Comparison of ENCODE assay signal across 1 cellular context in the genomic region with DNA sequence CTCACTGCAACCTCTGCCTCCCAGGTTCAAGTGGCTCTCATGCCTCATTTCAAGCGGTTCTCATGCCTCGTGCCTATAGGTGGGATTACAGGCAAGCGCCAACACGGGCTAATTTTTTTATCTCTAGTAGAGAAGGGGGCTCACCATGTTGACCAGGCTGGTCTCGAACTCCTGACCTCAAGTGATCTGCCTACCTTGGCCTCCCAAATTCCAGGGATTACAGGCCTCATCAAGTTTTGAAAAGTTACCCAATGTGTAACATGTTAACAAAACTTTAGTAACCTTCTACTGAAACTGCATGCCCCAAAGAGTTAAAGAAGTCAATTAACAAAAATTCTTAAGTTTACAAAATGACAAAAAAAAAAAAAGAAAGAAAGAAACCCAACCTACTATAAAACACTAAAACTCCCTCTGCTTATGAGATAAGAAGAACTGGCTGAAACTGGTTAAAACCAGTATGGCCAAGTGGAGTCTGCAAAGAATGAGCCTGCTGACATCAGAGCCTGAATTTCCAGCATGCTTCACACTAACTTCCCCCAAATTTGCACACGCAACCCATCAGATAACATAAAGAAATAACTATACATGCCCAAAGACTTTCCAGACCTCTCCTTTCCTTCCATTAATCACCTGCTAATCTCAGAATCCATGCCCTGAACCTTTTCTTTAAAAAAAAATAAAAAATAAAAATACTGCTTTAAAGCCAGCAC.
TF ChIP-seq lines count a peak whose summit lies in the region.

No MANE protein-coding gene starts in this region.

TF ChIP-seq in K562, 482 proteins besides CTCF, POLR2A, EP300 and RAD21 (continued from another document and continues in another):
- TF ChIP-seq, protein P1, sequence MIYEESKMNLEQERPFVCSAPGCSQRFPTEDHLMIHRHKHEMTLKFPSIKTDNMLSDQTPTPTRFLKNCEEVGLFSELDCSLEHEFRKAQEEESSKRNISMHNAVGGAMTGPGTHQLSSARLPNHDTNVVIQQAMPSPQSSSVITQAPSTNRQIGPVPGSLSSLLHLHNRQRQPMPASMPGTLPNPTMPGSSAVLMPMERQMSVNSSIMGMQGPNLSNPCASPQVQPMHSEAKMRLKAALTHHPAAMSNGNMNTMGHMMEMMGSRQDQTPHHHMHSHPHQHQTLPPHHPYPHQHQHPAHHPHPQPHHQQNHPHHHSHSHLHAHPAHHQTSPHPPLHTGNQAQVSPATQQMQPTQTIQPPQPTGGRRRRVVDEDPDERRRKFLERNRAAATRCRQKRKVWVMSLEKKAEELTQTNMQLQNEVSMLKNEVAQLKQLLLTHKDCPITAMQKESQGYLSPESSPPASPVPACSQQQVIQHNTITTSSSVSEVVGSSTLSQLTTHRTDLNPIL (CRISPR knock-in tag; IDR thresholded peaks at IDR 0.05): no peak
- peak; percentile 79 for TF ChIP-seq ZNF197 (CRISPR knock-in tag; IDR thresholded peaks at IDR 0.05; ENCODE audit: low read depth)
- no peak for TF ChIP-seq RBM34 (IDR thresholded peaks at IDR 0.05; ENCODE audit: borderline replicate concordance, insufficient read depth, low read length)
- peak; percentile 37; the same call in 1 of the 2 replicates for TF ChIP-seq ZFX (CRISPR knock-in tag; IDR thresholded peaks at IDR 0.05)
- TF ChIP-seq, protein P2, sequence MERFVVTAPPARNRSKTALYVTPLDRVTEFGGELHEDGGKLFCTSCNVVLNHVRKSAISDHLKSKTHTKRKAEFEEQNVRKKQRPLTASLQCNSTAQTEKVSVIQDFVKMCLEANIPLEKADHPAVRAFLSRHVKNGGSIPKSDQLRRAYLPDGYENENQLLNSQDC (CRISPR knock-in tag; IDR thresholded peaks at IDR 0.05): no peak
- TF ChIP-seq NR2C1 (IDR thresholded peaks at IDR 0.05): no peak; the same call in 1 of the 2 replicates
- TF ChIP-seq NR2C1 (tag; IDR thresholded peaks at IDR 0.05): peak; percentile 70
- no peak for TF ChIP-seq HDAC6 (IDR thresholded peaks at IDR 0.05; ENCODE audit: low read depth, low read length)
- TF ChIP-seq FOXA1 (IDR thresholded peaks at IDR 0.05; ENCODE audit: borderline replicate concordance): no peak
- TF ChIP-seq, protein P3, sequence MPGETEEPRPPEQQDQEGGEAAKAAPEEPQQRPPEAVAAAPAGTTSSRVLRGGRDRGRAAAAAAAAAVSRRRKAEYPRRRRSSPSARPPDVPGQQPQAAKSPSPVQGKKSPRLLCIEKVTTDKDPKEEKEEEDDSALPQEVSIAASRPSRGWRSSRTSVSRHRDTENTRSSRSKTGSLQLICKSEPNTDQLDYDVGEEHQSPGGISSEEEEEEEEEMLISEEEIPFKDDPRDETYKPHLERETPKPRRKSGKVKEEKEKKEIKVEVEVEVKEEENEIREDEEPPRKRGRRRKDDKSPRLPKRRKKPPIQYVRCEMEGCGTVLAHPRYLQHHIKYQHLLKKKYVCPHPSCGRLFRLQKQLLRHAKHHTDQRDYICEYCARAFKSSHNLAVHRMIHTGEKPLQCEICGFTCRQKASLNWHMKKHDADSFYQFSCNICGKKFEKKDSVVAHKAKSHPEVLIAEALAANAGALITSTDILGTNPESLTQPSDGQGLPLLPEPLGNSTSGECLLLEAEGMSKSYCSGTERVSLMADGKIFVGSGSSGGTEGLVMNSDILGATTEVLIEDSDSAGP (CRISPR knock-in tag; IDR thresholded peaks at IDR 0.05): no peak
- peak; percentile 55; the same call in 1 of the 2 replicates for TF ChIP-seq MECOM (CRISPR knock-in tag; IDR thresholded peaks at IDR 0.05)
- TF ChIP-seq KLF16 (IDR thresholded peaks at IDR 0.05): peak; percentile 100
- peak; percentile 57; the same call in 1 of the 2 replicates for TF ChIP-seq ZEB2 (IDR thresholded peaks at IDR 0.05)
- TF ChIP-seq NFATC3 (IDR thresholded peaks at IDR 0.05): no peak
- TF ChIP-seq ZNF561 (CRISPR knock-in tag; conservative IDR thresholded peaks at IDR 0.05): no peak
- no peak for TF ChIP-seq PTRF (tag; IDR thresholded peaks at IDR 0.05)
- no peak for TF ChIP-seq TCF7L2 (IDR thresholded peaks at IDR 0.05; ENCODE audit: low read depth, low read length)
- TF ChIP-seq, protein P4, sequence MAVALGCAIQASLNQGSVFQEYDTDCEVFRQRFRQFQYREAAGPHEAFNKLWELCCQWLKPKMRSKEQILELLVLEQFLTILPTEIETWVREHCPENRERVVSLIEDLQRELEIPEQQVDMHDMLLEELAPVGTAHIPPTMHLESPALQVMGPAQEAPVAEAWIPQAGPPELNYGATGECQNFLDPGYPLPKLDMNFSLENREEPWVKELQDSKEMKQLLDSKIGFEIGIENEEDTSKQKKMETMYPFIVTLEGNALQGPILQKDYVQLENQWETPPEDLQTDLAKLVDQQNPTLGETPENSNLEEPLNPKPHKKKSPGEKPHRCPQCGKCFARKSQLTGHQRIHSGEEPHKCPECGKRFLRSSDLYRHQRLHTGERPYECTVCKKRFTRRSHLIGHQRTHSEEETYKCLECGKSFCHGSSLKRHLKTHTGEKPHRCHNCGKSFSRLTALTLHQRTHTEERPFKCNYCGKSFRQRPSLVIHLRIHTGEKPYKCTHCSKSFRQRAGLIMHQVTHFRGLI (CRISPR knock-in tag; IDR thresholded peaks at IDR 0.05): no peak; the same call in 1 of the 2 replicates
- TF ChIP-seq DACH1 (IDR thresholded peaks at IDR 0.05; ENCODE audit: partially characterized antibody): no peak
- TF ChIP-seq, protein P5, sequence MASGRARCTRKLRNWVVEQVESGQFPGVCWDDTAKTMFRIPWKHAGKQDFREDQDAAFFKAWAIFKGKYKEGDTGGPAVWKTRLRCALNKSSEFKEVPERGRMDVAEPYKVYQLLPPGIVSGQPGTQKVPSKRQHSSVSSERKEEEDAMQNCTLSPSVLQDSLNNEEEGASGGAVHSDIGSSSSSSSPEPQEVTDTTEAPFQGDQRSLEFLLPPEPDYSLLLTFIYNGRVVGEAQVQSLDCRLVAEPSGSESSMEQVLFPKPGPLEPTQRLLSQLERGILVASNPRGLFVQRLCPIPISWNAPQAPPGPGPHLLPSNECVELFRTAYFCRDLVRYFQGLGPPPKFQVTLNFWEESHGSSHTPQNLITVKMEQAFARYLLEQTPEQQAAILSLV (tag; IDR thresholded peaks at IDR 0.05): peak; percentile 62
- TF ChIP-seq, protein P6, sequence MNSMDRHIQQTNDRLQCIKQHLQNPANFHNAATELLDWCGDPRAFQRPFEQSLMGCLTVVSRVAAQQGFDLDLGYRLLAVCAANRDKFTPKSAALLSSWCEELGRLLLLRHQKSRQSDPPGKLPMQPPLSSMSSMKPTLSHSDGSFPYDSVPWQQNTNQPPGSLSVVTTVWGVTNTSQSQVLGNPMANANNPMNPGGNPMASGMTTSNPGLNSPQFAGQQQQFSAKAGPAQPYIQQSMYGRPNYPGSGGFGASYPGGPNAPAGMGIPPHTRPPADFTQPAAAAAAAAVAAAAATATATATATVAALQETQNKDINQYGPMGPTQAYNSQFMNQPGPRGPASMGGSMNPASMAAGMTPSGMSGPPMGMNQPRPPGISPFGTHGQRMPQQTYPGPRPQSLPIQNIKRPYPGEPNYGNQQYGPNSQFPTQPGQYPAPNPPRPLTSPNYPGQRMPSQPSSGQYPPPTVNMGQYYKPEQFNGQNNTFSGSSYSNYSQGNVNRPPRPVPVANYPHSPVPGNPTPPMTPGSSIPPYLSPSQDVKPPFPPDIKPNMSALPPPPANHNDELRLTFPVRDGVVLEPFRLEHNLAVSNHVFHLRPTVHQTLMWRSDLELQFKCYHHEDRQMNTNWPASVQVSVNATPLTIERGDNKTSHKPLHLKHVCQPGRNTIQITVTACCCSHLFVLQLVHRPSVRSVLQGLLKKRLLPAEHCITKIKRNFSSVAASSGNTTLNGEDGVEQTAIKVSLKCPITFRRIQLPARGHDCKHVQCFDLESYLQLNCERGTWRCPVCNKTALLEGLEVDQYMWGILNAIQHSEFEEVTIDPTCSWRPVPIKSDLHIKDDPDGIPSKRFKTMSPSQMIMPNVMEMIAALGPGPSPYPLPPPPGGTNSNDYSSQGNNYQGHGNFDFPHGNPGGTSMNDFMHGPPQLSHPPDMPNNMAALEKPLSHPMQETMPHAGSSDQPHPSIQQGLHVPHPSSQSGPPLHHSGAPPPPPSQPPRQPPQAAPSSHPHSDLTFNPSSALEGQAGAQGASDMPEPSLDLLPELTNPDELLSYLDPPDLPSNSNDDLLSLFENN (IDR thresholded peaks at IDR 0.05; ENCODE audit: low read depth in 2 of 2, low read length in 2 of 2): no peak
- TF ChIP-seq ZNF707 (CRISPR knock-in tag; conservative IDR thresholded peaks at IDR 0.05): no peak
- 0 out of 2 replicates have a peak, but pooled peaks have one; percentile 43 for TF ChIP-seq MEF2D (tag; conservative IDR thresholded peaks at IDR 0.05; ENCODE audit: low read depth)
- TF ChIP-seq TRIM24 (IDR thresholded peaks at IDR 0.05): peak; percentile 86 to 96
- TF ChIP-seq TAF15 (IDR thresholded peaks at IDR 0.05; ENCODE audit: low read depth, low read length): no peak
- TF ChIP-seq, protein P7, sequence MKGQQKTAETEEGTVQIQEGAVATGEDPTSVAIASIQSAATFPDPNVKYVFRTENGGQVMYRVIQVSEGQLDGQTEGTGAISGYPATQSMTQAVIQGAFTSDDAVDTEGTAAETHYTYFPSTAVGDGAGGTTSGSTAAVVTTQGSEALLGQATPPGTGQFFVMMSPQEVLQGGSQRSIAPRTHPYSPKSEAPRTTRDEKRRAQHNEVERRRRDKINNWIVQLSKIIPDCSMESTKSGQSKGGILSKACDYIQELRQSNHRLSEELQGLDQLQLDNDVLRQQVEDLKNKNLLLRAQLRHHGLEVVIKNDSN (CRISPR knock-in tag; IDR thresholded peaks at IDR 0.05): no peak
- peak; percentile 59 for TF ChIP-seq NUFIP1 (IDR thresholded peaks at IDR 0.05; ENCODE audit: partially characterized antibody)
- peak; percentile 80 for TF ChIP-seq MYC (IDR thresholded peaks at IDR 0.05; ENCODE audit: low read depth, low read length)
- TF ChIP-seq MYC (CRISPR knock-in tag; IDR thresholded peaks at IDR 0.05; ENCODE audit: borderline replicate concordance, low read depth): no peak
- peak; percentile 73; the same call in 1 of the 2 replicates for TF ChIP-seq HDAC8 (tag; IDR thresholded peaks at IDR 0.05)
- TF ChIP-seq BCL6 (CRISPR knock-in tag; IDR thresholded peaks at IDR 0.05): no peak
- no peak for TF ChIP-seq HMG20A (CRISPR knock-in tag; conservative IDR thresholded peaks at IDR 0.05)
- TF ChIP-seq, protein P8, sequence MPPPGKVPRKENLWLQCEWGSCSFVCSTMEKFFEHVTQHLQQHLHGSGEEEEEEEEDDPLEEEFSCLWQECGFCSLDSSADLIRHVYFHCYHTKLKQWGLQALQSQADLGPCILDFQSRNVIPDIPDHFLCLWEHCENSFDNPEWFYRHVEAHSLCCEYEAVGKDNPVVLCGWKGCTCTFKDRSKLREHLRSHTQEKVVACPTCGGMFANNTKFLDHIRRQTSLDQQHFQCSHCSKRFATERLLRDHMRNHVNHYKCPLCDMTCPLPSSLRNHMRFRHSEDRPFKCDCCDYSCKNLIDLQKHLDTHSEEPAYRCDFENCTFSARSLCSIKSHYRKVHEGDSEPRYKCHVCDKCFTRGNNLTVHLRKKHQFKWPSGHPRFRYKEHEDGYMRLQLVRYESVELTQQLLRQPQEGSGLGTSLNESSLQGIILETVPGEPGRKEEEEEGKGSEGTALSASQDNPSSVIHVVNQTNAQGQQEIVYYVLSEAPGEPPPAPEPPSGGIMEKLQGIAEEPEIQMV (tag; conservative IDR thresholded peaks at IDR 0.05; ENCODE audit: low read depth): 0 out of 2 replicates have a peak, but pooled peaks have one; percentile 13
- TF ChIP-seq GATAD2B (IDR thresholded peaks at IDR 0.05; ENCODE audit: borderline replicate concordance): no peak
- peak; percentile 89 for TF ChIP-seq SMARCA4 (IDR thresholded peaks at IDR 0.05)
- peak in 1 of 2 experiments; percentile 62; a peak in 3 of 4 replicates for TF ChIP-seq FOXK2 (conservative IDR thresholded peaks at IDR 0.05 in 1 of 2, IDR thresholded peaks at IDR 0.05 in 1 of 2; ENCODE audit: low read depth in 2 of 2)
- no peak for TF ChIP-seq CBX8 (IDR thresholded peaks at IDR 0.05; ENCODE audit: borderline replicate concordance, extremely low read depth, low read depth, low read length, poor library complexity, severe bottlenecking)
- no peak for TF ChIP-seq ZNF134 (CRISPR knock-in tag; conservative IDR thresholded peaks at IDR 0.05)
- TF ChIP-seq, protein P9, sequence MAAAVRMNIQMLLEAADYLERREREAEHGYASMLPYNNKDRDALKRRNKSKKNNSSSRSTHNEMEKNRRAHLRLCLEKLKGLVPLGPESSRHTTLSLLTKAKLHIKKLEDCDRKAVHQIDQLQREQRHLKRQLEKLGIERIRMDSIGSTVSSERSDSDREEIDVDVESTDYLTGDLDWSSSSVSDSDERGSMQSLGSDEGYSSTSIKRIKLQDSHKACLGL (CRISPR knock-in tag; IDR thresholded peaks at IDR 0.05; ENCODE audit: borderline replicate concordance, poor library complexity, severe bottlenecking): no peak
- peak; percentile 98; the same call in 1 of the 2 replicates for TF ChIP-seq BCOR (IDR thresholded peaks at IDR 0.05)
- TF ChIP-seq ZNF589 (CRISPR knock-in tag; IDR thresholded peaks at IDR 0.05; ENCODE audit: low read depth): peak; percentile 86; the same call in 1 of the 2 replicates
- TF ChIP-seq, protein P10, sequence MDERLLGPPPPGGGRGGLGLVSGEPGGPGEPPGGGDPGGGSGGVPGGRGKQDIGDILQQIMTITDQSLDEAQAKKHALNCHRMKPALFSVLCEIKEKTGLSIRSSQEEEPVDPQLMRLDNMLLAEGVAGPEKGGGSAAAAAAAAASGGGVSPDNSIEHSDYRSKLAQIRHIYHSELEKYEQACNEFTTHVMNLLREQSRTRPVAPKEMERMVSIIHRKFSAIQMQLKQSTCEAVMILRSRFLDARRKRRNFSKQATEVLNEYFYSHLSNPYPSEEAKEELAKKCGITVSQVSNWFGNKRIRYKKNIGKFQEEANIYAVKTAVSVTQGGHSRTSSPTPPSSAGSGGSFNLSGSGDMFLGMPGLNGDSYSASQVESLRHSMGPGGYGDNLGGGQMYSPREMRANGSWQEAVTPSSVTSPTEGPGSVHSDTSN (CRISPR knock-in tag; IDR thresholded peaks at IDR 0.05; ENCODE audit: low read depth): no peak
- TF ChIP-seq, protein P10 (tag; conservative IDR thresholded peaks at IDR 0.05; ENCODE audit: low read depth): peak; percentile 34; the same call in 1 of the 2 replicates
- TF ChIP-seq MTA3 (IDR thresholded peaks at IDR 0.05; ENCODE audit: borderline replicate concordance): no peak
- no peak for TF ChIP-seq ZKSCAN3 (CRISPR knock-in tag; IDR thresholded peaks at IDR 0.05)
- peak; percentile 17; the same call in 1 of the 2 replicates for TF ChIP-seq CBFA2T3 (IDR thresholded peaks at IDR 0.05)
- 0 out of 2 replicates have a peak, but pooled peaks have one; percentile 5 for TF ChIP-seq MTA2 (IDR thresholded peaks at IDR 0.05; ENCODE audit: low read depth)
- no peak for TF ChIP-seq RBM15 (IDR thresholded peaks at IDR 0.05; ENCODE audit: insufficient read depth, low read length)
- TF ChIP-seq CCNT2 (IDR thresholded peaks at IDR 0.05; ENCODE audit: borderline replicate concordance, extremely low read depth, insufficient read length, low read depth, low read length): no peak
- 0 out of 2 replicates have a peak, but pooled peaks have one; percentile 31 for TF ChIP-seq MTA1 (IDR thresholded peaks at IDR 0.05; ENCODE audit: borderline replicate concordance)
- TF ChIP-seq GABPB1 (CRISPR knock-in tag; IDR thresholded peaks at IDR 0.05): no peak
